ENCODE assay signal across 28 cellular contexts in genomic region chr4:126475730-126476129, GRCh38.
"Had no signal": no experiment of that assay in that cellular context is flagged by ENCODE, and none has a peak within 500 bp of the region (broad histone marks: within the 10 kb centered on the region; RNA-seq: fewer than 3 reads in every experiment).

No MANE protein-coding gene starts in this region.

- DNase-seq: dermis blood vessel endothelial cell; dorsolateral prefrontal cortex; effector CD4-positive, alpha-beta T cell; effector memory CD4-positive, alpha-beta T cell; erythroblast; esophagus squamous epithelium; foreskin fibroblast; foreskin melanocyte; gastrocnemius medialis; heart left ventricle; hypothalamus; immature natural killer cell; islet precursor cell; kidney; kidney glomerular epithelial cell; left colon; left ventricle myocardium superior; lower lobe of right lung; mesendoderm; midbrain; naive thymus-derived CD4-positive, alpha-beta T cell had no signal

- H3K4me1 ChIP-seq: esophagus squamous epithelium, gastrocnemius medialis, heart left ventricle, lower lobe of right lung had no signal

- FAIRE-seq: colon, endothelial cell of umbilical vein, kidney had no signal

- H3K4me2 ChIP-seq: hepatocyte had no signal

- H2AFZ ChIP-seq: hepatocyte had no signal

- H3K79me2 ChIP-seq: hepatocyte had no signal

- H3K27me3 ChIP-seq: dorsolateral prefrontal cortex, esophagus squamous epithelium, gastrocnemius medialis, heart left ventricle, hepatocyte had no signal

- H3K36me3 ChIP-seq: esophagus squamous epithelium, gastrocnemius medialis, heart left ventricle, lower lobe of right lung had no signal

- H3K4me3 ChIP-seq: coronary artery, dorsolateral prefrontal cortex, esophagus squamous epithelium, gastrocnemius medialis, heart left ventricle, hepatocyte, lower lobe of right lung had no signal

- H3K9me3 ChIP-seq: esophagus squamous epithelium, gastrocnemius medialis, lower lobe of right lung had no signal

- H3K27ac ChIP-seq: coronary artery, dorsolateral prefrontal cortex, epithelial cell of prostate, esophagus squamous epithelium, gastrocnemius medialis, heart left ventricle, hepatocyte, lower lobe of right lung had no signal

- ATAC-seq: esophagus mucosa; gastrocnemius medialis; heart left ventricle; left colon; left lobe of liver; left ventricle myocardium superior; lower lobe of right lung; naive thymus-derived CD4-positive, alpha-beta T cell had no signal
